In genomic region chr6:112016335-112016734, GRCh38 we compare ENCODE assay signal across 12 cellular contexts. TPM values are rescaled to one million over a fixed set of nuclear protein-coding genes. Genes with fewer than 3 reads are reported as not detected.
DNase-seq lines count a peak whose midpoint lies in the region; ATAC-seq and TF ChIP-seq lines count a peak whose summit lies in the region.
"Had no signal": no experiment of that assay in that cellular context is flagged by ENCODE, and none has a peak within 500 bp of the region (broad histone marks: within the 10 kb centered on the region; RNA-seq: fewer than 3 reads in every experiment).

No MANE protein-coding gene starts in this region.

- H3K4me1 ChIP-seq in mammary epithelial cell (ENCODE audit: insufficient read depth, low read length) = peaks cover 28% of the 10 kb centered on the region
- H3K4me1 ChIP-seq in psoas muscle = peaks cover 13% of the 10 kb centered on the region
- H3K4me1 ChIP-seq in vagina = peaks cover 67% of the 10 kb centered on the region
- H3K4me1 ChIP-seq in HAP-1 = peaks cover 15% of the 10 kb centered on the region

- H3K27me3 ChIP-seq in mammary epithelial cell (ENCODE audit: insufficient read depth, low read length) (no peaks in the 10 kb centered on the region), psoas muscle (ENCODE audit: insufficient read depth in 3 of 3, low read length in 2 of 3) (no peaks in the 10 kb centered on the region), vagina (no peaks in the 10 kb centered on the region), HAP-1 (ENCODE audit: low read depth) (no peaks in the 10 kb centered on the region)
- H3K27me3 ChIP-seq: spleen had no signal

- H4K20me1 ChIP-seq in mammary epithelial cell (ENCODE audit: insufficient read depth, low read length) = no peaks in the 10 kb centered on the region

- H3K9me3 ChIP-seq in mammary epithelial cell (replicated peaks; ENCODE audit: insufficient read depth, low read length) (no peaks in the 10 kb centered on the region), psoas muscle (no peaks in the 10 kb centered on the region), vagina (no peaks in the 10 kb centered on the region), HAP-1 (no peaks in the 10 kb centered on the region)
- H3K9me3 ChIP-seq: spleen had no signal

- H3K9ac ChIP-seq in mammary epithelial cell (ENCODE audit: insufficient read depth, low read length) = peak overlapping the region; percentile 41

- TF ChIP-seq POLR2A in vagina (IDR thresholded peaks at IDR 0.05) = no peak

- CTCF ChIA-PET in mammary epithelial cell (lab: Charles Lee; ENCODE audit: low non-redundant PET) (no interaction called here), HEK293T (lab: Yijun Ruan, JAX) (no interaction called here)

- WGBS in mammary epithelial cell (ENCODE audit: low coverage, missing lambda C conversion rate) = 0% methylated on average over 6 of the region's 6 CpGs
- WGBS in psoas muscle, 3 donors = 53 to 60% (median 59%) methylated on average over 6 of the region's 6 CpGs

- H3K4me3 ChIP-seq in mammary epithelial cell (replicated peaks in 1 of 3; ENCODE audit: insufficient read depth in 1 of 3, low read depth in 2 of 3, low read length in 3 of 3) (no peak overlapping the region), psoas muscle (no peak overlapping the region), vagina (no peak overlapping the region), HAP-1 (no peak overlapping the region)
- H3K4me3 ChIP-seq: spleen had no signal

- POLR2A ChIA-PET in HEK293T (lab: Yijun Ruan, JAX) = no interaction called here

- H3K36me3 ChIP-seq in mammary epithelial cell (ENCODE audit: insufficient read depth, low read length) (no peaks in the 10 kb centered on the region), psoas muscle (ENCODE audit: insufficient read depth in 1 of 2, low read depth in 1 of 2) (no peaks in the 10 kb centered on the region), vagina (no peaks in the 10 kb centered on the region), HAP-1 (replicated peaks) (no peaks in the 10 kb centered on the region)
- H3K36me3 ChIP-seq: spleen had no signal

- in situ Hi-C loops in mammary epithelial cell (cut with MboI; ENCODE audit: low sequenced_read_pairs in 2 of 2) (no loop called here), HAP-1 (cut with MboI; ENCODE audit: low sequenced_read_pairs) (no loop called here)

- DNase-seq in Right ventricle myocardium inferior (ENCODE audit: missing footprints) (no peak), cardiac septum (ENCODE audit: low spot score) (no peak), mammary epithelial cell (peak; percentile 96), psoas muscle (peak in 1 of 2 donors; percentile 44), vagina (ENCODE audit: extremely low spot score in 2 of 2) (no peak), HEK293T (ENCODE audit: extremely low spot score) (no peak), HAP-1 (ENCODE audit: low spot score in 2 of 2) (no peak)
- DNase-seq: spleen had no signal

- dilution Hi-C loops in mammary epithelial cell (cut with HindIII; ENCODE audit: low sequenced_read_pairs) = no loop called here

- peak overlapping the region; percentile 82 for H2AFZ ChIP-seq in mammary epithelial cell (ENCODE audit: low read depth, low read length)

- H3K27ac ChIP-seq in mammary epithelial cell (ENCODE audit: insufficient read depth, low read depth, low read length) (peak overlapping the region; percentile 85), psoas muscle (no peak overlapping the region), vagina (peak overlapping the region; percentile 68)
- H3K27ac ChIP-seq: spleen had no signal

- ATAC-seq in Right ventricle myocardium inferior (peak; percentile 42), psoas muscle (peak; percentile 27 to 53 (median 35)), HG03108 (IDR thresholded peaks at IDR 0.05; ENCODE audit: unreplicated experiment) (no peak)

- H3K4me2 ChIP-seq in mammary epithelial cell (ENCODE audit: insufficient read depth, low read depth, low read length) = peak overlapping the region; percentile 46

- no peaks in the 10 kb centered on the region for H3K79me2 ChIP-seq in mammary epithelial cell (ENCODE audit: insufficient read depth, low read length)

- TF ChIP-seq CTCF in mammary epithelial cell (conservative IDR thresholded peaks at IDR 0.05 in 1 of 2, IDR thresholded peaks at IDR 0.05 in 1 of 2; ENCODE audit: extremely low read depth in 1 of 2, insufficient read depth in 1 of 2, low read depth in 1 of 2, low read length in 2 of 2) (no peak), psoas muscle (IDR thresholded peaks at IDR 0.05) (no peak), vagina (IDR thresholded peaks at IDR 0.05) (no peak)

- no TSS peak for BruUV-seq in mammary epithelial cell (replicated peaks; lab: Mats Ljungman, UMichigan)

- intact Hi-C loops in Right ventricle myocardium inferior (cut with DNase I) = no loop called here
- intact Hi-C loops in cardiac septum (cut with DNase I) = no loop called here
- intact Hi-C loops in mammary epithelial cell (cut with micrococcal nuclease) = no loop called here
- intact Hi-C loops in psoas muscle (cut with DNase I) = no loop called here
- intact Hi-C loops in vagina (cut with DNase I) = no loop called here

TF ChIP-seq in HEK293T, 16 proteins besides CTCF, POLR2A, EP300 and RAD21:
- TF ChIP-seq TARDBP (IDR thresholded peaks at IDR 0.05) (no peak), HDGF (IDR thresholded peaks at IDR 0.05; ENCODE audit: borderline replicate concordance) (no peak), SUZ12 (IDR thresholded peaks at IDR 0.05) (no peak), L3MBTL2 (conservative IDR thresholded peaks at IDR 0.05) (no peak), CTBP1 (IDR thresholded peaks at IDR 0.05; ENCODE audit: borderline replicate concordance) (no peak), FOXA1 (IDR thresholded peaks at IDR 0.05) (no peak), NFRKB (IDR thresholded peaks at IDR 0.05) (no peak), FOXK2 (IDR thresholded peaks at IDR 0.05) (no peak), BHLHE40 (IDR thresholded peaks at IDR 0.05; ENCODE audit: borderline replicate concordance) (no peak), SP1 (IDR thresholded peaks at IDR 0.05) (no peak), ARNT (IDR thresholded peaks at IDR 0.05) (no peak), ZNF384 (IDR thresholded peaks at IDR 0.05) (no peak), PKNOX1 (IDR thresholded peaks at IDR 0.05) (no peak), LEF1 (IDR thresholded peaks at IDR 0.05; ENCODE audit: borderline replicate concordance) (no peak), ELF4 (IDR thresholded peaks at IDR 0.05) (no peak), FOXM1 (IDR thresholded peaks at IDR 0.05; ENCODE audit: borderline replicate concordance) (no peak)

RNA-seq across cellular contexts. Expression of gene CCN6, which starts 37.6 kb away (rescaled TPM):
- total RNA-seq in Right ventricle myocardium inferior (not detected), cardiac septum (not detected), mammary epithelial cell (1 to 10 TPM; 6.0 to 8.2 TPM), psoas muscle (not detected), vagina (not detected)
- polyA plus RNA-seq in mammary epithelial cell (20.3 TPM), psoas muscle (under 1 TPM in 1 of 3 donors, not detected in 2; 0.01 TPM)
- polyA minus RNA-seq in mammary epithelial cell = 5.9 TPM
- total RNA-seq: fibroblast of lung, mucosa of gallbladder, spleen had no signal
- polyA plus RNA-seq: CD14-positive monocyte had no signal
